ENCODE assay signal across 1 cellular context in the genomic region with DNA sequence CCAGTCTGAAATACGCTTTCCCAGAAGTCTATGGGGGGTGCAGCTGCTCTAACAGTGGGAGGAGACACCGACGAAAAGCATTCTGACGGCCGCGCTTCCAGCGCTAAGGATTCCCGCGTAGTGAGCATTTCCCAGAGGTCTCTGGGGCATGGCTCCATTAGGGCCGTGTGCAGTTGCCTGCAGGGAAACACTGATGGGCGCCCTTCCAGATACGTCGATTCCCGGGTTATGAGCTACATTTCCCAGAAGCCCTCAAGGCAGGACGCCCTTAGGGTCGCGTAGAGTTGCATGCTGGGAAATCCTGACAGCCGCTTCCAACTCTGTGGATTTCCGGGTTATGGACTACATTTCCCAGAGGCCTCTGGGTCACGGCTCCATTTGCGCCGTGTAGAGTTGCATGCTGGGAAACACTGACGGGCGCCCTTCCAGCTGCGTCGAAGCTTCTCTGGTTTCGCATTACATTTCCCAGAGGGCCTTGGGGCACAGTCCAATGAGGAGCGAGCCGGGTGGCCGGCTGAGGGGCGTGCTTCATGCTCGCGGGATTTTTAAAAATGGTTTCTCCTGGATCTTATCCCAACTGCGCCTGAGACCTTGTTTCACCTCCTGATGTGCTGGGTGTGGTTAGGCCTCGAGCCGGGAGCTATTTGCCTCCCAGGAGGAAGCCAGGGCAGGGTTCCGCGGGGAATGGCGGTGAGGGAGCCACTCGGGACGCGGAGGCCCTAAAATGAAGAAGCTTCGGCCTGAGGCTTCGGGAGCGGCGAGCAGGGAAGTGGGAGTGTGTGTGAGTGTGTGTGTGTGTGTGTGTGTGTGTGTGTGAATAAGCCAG.
TF ChIP-seq lines count a peak whose summit lies in the region.

No MANE protein-coding gene starts in this region.

TF ChIP-seq in K562, 482 proteins besides CTCF, POLR2A, EP300 and RAD21 (continued from another document and continues in another):
- TF ChIP-seq, protein P1, sequence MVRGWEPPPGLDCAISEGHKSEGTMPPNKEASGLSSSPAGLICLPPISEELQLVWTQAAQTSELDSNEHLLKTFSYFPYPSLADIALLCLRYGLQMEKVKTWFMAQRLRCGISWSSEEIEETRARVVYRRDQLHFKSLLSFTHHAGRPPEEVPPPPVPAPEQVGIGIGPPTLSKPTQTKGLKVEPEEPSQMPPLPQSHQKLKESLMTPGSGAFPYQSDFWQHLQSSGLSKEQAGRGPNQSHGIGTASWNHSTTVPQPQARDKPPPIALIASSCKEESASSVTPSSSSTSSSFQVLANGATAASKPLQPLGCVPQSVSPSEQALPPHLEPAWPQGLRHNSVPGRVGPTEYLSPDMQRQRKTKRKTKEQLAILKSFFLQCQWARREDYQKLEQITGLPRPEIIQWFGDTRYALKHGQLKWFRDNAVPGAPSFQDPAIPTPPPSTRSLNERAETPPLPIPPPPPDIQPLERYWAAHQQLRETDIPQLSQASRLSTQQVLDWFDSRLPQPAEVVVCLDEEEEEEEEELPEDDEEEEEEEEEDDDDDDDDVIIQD (CRISPR knock-in tag; IDR thresholded peaks at IDR 0.05), result no peak
- TF ChIP-seq YY1 (IDR thresholded peaks at IDR 0.05; ENCODE audit: borderline replicate concordance in 1 of 3, control insufficient read depth in 1 of 3, extremely low read depth in 1 of 3, insufficient read depth in 3 of 3, insufficient read length in 1 of 3, insufficient replicate concordance in 2 of 3, low read depth in 1 of 3, low read length in 2 of 3) (peak; percentile 20 to 88 (median 83)), TAL1 (IDR thresholded peaks at IDR 0.05) (no peak), XRCC4 (IDR thresholded peaks at IDR 0.05; ENCODE audit: extremely low read depth, insufficient read depth, insufficient read length) (no peak), SREBF1 (IDR thresholded peaks at IDR 0.05; ENCODE audit: borderline replicate concordance, low read depth, low read length) (peak; percentile 53; the same call in 1 of the 2 replicates), CXXC5 (CRISPR knock-in tag; IDR thresholded peaks at IDR 0.05) (peak; percentile 92), CREB1 (IDR thresholded peaks at IDR 0.05) (peak; percentile 88), CREB1 (CRISPR knock-in tag; IDR thresholded peaks at IDR 0.05) (peak; percentile 87), ZNF589 (CRISPR knock-in tag; IDR thresholded peaks at IDR 0.05; ENCODE audit: low read depth) (peak; percentile 66; the same call in 1 of the 2 replicates), MBD2 (IDR thresholded peaks at IDR 0.05; ENCODE audit: borderline replicate concordance, low read depth) (peak; percentile 42; the same call in 1 of the 2 replicates), DIDO1 (tag; IDR thresholded peaks at IDR 0.05; ENCODE audit: low read depth) (peak; percentile 80), ETV1 (tag; conservative IDR thresholded peaks at IDR 0.05; ENCODE audit: low read depth) (peak; percentile 39; the same call in 1 of the 2 replicates), HDAC1 (IDR thresholded peaks at IDR 0.05) (peak in 1 of 2 experiments; percentile 48; a peak in 2 of 4 replicates), HCFC1 (IDR thresholded peaks at IDR 0.05; ENCODE audit: low read depth, low read length) (peak; percentile 95)
- TF ChIP-seq, protein P2, sequence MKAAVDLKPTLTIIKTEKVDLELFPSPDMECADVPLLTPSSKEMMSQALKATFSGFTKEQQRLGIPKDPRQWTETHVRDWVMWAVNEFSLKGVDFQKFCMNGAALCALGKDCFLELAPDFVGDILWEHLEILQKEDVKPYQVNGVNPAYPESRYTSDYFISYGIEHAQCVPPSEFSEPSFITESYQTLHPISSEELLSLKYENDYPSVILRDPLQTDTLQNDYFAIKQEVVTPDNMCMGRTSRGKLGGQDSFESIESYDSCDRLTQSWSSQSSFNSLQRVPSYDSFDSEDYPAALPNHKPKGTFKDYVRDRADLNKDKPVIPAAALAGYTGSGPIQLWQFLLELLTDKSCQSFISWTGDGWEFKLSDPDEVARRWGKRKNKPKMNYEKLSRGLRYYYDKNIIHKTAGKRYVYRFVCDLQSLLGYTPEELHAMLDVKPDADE (conservative IDR thresholded peaks at IDR 0.05; ENCODE audit: control insufficient read depth, low read depth, low read length), result peak; percentile 84
- TF ChIP-seq, protein P3, sequence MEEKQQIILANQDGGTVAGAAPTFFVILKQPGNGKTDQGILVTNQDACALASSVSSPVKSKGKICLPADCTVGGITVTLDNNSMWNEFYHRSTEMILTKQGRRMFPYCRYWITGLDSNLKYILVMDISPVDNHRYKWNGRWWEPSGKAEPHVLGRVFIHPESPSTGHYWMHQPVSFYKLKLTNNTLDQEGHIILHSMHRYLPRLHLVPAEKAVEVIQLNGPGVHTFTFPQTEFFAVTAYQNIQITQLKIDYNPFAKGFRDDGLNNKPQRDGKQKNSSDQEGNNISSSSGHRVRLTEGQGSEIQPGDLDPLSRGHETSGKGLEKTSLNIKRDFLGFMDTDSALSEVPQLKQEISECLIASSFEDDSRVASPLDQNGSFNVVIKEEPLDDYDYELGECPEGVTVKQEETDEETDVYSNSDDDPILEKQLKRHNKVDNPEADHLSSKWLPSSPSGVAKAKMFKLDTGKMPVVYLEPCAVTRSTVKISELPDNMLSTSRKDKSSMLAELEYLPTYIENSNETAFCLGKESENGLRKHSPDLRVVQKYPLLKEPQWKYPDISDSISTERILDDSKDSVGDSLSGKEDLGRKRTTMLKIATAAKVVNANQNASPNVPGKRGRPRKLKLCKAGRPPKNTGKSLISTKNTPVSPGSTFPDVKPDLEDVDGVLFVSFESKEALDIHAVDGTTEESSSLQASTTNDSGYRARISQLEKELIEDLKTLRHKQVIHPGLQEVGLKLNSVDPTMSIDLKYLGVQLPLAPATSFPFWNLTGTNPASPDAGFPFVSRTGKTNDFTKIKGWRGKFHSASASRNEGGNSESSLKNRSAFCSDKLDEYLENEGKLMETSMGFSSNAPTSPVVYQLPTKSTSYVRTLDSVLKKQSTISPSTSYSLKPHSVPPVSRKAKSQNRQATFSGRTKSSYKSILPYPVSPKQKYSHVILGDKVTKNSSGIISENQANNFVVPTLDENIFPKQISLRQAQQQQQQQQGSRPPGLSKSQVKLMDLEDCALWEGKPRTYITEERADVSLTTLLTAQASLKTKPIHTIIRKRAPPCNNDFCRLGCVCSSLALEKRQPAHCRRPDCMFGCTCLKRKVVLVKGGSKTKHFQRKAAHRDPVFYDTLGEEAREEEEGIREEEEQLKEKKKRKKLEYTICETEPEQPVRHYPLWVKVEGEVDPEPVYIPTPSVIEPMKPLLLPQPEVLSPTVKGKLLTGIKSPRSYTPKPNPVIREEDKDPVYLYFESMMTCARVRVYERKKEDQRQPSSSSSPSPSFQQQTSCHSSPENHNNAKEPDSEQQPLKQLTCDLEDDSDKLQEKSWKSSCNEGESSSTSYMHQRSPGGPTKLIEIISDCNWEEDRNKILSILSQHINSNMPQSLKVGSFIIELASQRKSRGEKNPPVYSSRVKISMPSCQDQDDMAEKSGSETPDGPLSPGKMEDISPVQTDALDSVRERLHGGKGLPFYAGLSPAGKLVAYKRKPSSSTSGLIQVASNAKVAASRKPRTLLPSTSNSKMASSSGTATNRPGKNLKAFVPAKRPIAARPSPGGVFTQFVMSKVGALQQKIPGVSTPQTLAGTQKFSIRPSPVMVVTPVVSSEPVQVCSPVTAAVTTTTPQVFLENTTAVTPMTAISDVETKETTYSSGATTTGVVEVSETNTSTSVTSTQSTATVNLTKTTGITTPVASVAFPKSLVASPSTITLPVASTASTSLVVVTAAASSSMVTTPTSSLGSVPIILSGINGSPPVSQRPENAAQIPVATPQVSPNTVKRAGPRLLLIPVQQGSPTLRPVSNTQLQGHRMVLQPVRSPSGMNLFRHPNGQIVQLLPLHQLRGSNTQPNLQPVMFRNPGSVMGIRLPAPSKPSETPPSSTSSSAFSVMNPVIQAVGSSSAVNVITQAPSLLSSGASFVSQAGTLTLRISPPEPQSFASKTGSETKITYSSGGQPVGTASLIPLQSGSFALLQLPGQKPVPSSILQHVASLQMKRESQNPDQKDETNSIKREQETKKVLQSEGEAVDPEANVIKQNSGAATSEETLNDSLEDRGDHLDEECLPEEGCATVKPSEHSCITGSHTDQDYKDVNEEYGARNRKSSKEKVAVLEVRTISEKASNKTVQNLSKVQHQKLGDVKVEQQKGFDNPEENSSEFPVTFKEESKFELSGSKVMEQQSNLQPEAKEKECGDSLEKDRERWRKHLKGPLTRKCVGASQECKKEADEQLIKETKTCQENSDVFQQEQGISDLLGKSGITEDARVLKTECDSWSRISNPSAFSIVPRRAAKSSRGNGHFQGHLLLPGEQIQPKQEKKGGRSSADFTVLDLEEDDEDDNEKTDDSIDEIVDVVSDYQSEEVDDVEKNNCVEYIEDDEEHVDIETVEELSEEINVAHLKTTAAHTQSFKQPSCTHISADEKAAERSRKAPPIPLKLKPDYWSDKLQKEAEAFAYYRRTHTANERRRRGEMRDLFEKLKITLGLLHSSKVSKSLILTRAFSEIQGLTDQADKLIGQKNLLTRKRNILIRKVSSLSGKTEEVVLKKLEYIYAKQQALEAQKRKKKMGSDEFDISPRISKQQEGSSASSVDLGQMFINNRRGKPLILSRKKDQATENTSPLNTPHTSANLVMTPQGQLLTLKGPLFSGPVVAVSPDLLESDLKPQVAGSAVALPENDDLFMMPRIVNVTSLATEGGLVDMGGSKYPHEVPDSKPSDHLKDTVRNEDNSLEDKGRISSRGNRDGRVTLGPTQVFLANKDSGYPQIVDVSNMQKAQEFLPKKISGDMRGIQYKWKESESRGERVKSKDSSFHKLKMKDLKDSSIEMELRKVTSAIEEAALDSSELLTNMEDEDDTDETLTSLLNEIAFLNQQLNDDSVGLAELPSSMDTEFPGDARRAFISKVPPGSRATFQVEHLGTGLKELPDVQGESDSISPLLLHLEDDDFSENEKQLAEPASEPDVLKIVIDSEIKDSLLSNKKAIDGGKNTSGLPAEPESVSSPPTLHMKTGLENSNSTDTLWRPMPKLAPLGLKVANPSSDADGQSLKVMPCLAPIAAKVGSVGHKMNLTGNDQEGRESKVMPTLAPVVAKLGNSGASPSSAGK (IDR thresholded peaks at IDR 0.05), result peak; percentile 93
- TF ChIP-seq, protein P4, sequence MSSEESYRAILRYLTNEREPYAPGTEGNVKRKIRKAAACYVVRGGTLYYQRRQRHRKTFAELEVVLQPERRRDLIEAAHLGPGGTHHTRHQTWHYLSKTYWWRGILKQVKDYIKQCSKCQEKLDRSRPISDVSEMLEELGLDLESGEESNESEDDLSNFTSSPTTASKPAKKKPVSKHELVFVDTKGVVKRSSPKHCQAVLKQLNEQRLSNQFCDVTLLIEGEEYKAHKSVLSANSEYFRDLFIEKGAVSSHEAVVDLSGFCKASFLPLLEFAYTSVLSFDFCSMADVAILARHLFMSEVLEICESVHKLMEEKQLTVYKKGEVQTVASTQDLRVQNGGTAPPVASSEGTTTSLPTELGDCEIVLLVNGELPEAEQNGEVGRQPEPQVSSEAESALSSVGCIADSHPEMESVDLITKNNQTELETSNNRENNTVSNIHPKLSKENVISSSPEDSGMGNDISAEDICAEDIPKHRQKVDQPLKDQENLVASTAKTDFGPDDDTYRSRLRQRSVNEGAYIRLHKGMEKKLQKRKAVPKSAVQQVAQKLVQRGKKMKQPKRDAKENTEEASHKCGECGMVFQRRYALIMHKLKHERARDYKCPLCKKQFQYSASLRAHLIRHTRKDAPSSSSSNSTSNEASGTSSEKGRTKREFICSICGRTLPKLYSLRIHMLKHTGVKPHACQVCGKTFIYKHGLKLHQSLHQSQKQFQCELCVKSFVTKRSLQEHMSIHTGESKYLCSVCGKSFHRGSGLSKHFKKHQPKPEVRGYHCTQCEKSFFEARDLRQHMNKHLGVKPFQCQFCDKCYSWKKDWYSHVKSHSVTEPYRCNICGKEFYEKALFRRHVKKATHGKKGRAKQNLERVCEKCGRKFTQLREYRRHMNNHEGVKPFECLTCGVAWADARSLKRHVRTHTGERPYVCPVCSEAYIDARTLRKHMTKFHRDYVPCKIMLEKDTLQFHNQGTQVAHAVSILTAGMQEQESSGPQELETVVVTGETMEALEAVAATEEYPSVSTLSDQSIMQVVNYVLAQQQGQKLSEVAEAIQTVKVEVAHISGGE (CRISPR knock-in tag; IDR thresholded peaks at IDR 0.05), result peak in 1 of 3 experiments; percentile 61; a peak in 2 of 6 replicates
- TF ChIP-seq, protein P5, sequence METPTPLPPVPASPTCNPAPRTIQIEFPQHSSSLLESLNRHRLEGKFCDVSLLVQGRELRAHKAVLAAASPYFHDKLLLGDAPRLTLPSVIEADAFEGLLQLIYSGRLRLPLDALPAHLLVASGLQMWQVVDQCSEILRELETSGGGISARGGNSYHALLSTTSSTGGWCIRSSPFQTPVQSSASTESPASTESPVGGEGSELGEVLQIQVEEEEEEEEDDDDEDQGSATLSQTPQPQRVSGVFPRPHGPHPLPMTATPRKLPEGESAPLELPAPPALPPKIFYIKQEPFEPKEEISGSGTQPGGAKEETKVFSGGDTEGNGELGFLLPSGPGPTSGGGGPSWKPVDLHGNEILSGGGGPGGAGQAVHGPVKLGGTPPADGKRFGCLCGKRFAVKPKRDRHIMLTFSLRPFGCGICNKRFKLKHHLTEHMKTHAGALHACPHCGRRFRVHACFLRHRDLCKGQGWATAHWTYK (CRISPR knock-in tag; IDR thresholded peaks at IDR 0.05), result no peak
- TF ChIP-seq, protein P6, sequence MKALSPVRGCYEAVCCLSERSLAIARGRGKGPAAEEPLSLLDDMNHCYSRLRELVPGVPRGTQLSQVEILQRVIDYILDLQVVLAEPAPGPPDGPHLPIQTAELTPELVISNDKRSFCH (CRISPR knock-in tag; IDR thresholded peaks at IDR 0.05), result no peak
- TF ChIP-seq, protein P6 (tag; IDR thresholded peaks at IDR 0.05), result no peak
- TF ChIP-seq, protein P7, sequence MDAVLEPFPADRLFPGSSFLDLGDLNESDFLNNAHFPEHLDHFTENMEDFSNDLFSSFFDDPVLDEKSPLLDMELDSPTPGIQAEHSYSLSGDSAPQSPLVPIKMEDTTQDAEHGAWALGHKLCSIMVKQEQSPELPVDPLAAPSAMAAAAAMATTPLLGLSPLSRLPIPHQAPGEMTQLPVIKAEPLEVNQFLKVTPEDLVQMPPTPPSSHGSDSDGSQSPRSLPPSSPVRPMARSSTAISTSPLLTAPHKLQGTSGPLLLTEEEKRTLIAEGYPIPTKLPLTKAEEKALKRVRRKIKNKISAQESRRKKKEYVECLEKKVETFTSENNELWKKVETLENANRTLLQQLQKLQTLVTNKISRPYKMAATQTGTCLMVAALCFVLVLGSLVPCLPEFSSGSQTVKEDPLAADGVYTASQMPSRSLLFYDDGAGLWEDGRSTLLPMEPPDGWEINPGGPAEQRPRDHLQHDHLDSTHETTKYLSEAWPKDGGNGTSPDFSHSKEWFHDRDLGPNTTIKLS (IDR thresholded peaks at IDR 0.05; ENCODE audit: borderline replicate concordance, low read depth), result peak; percentile 89
- TF ChIP-seq, protein P8, sequence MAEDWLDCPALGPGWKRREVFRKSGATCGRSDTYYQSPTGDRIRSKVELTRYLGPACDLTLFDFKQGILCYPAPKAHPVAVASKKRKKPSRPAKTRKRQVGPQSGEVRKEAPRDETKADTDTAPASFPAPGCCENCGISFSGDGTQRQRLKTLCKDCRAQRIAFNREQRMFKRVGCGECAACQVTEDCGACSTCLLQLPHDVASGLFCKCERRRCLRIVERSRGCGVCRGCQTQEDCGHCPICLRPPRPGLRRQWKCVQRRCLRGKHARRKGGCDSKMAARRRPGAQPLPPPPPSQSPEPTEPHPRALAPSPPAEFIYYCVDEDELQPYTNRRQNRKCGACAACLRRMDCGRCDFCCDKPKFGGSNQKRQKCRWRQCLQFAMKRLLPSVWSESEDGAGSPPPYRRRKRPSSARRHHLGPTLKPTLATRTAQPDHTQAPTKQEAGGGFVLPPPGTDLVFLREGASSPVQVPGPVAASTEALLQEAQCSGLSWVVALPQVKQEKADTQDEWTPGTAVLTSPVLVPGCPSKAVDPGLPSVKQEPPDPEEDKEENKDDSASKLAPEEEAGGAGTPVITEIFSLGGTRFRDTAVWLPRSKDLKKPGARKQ (CRISPR knock-in tag; IDR thresholded peaks at IDR 0.05), result peak; percentile 83
